1 cellular context compared by ENCODE assay signal in the genomic region with DNA sequence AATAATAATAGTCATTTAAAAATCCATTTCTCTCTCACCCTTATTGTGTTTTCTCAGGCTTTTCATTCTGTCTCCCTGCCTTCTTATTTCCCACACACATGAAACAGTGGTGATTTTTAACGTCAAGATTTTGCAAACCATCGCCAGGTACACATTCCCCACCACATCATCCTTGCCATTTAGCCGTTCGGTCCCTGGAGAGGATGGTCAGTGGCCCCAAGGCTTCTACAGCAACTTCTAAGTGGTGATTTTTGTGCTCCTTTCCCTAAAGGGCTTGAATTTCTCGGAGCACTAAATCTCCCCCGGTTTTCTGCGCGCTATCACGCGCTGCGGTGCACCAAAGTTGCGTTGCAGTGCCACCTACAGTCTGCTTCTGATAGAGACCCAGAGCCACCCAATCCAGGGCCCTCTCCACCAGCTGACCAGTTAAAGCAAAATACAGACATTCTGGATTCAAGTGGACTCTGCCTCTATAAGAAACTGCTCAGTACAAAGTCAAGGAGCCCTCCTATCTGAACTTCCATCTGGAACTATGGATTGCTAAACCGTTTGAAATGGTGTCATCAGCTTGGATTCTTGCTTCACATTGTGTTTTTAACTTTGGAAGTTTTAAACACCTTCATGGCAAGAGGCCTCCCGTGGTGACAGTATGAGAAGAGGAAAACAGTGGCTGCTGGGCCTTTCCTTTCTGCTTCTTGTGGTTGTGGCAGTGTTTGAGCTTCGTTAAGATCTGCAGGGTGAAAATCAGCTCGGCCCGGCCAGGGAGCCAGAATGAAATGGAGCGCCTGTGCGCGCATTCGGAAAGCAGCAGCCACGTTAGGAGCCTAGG.
TF ChIP-seq lines count a peak whose summit lies in the region.

No MANE protein-coding gene starts in this region.

TF ChIP-seq in SK-N-SH treated with all-trans-retinoic acid at 6 μM for 48 hours, 23 proteins besides CTCF, POLR2A, EP300 and RAD21 (continued from another document):
- no peak for TF ChIP-seq PPARA (CRISPR knock-in tag; IDR thresholded peaks at IDR 0.05; ENCODE audit: borderline replicate concordance)
TF ChIP-seq in SK-N-SH treated with all-trans-retinoic acid at 6 μM for 48 hours: peak in this region for 0.
